Comparison of ENCODE assay signal across 1 cellular context in the genomic region with DNA sequence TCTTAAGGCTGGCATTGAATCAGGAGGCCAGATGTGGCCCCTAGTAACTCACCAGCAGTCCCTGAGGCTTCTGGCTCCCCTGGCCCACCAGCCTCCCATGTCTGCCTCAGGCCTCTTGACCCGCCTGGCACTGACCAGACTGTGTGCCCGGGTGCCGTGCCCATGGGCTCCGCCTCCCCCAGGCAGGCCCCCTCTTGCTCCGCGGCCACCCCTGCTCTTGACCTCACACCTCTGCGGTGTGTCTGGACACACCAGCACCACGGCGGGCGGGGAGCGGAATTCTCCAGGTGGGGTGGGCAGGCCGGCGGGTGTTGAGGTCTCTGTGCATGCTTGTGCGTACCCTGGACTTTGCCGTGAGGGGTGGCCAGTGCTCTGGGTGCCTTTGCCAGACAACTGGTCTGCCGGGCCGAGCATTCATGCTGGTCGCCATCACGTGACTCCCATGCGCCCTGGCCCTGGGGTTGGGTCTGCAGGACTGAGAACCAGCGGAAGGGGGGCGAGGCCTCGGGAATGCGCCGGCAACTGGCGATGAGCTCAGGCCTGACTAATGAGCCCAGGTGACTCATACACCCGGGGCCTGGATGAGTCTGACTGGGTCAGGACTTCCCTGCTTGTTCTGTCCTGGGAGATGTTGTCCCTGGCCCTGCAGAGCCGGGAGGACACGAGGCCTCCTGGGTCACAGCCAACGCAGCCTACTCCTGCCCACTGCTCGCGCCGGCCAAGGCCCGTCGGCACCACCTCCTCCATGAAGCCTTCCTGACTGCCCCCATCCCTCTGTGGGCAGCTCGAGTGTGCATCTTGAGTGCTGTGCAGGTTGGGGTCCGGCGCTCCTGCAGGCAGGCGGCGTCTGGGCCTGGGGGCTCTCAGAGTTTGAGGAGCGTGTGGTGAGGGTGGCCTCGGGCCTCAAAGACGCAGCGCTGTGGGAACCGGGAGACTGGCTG.
TF ChIP-seq lines count a peak whose summit lies in the region.

No MANE protein-coding gene starts in this region.

TF ChIP-seq in HepG2, 621 proteins besides CTCF, POLR2A, EP300 and RAD21 (continued from another document):
- TF ChIP-seq, protein P1, sequence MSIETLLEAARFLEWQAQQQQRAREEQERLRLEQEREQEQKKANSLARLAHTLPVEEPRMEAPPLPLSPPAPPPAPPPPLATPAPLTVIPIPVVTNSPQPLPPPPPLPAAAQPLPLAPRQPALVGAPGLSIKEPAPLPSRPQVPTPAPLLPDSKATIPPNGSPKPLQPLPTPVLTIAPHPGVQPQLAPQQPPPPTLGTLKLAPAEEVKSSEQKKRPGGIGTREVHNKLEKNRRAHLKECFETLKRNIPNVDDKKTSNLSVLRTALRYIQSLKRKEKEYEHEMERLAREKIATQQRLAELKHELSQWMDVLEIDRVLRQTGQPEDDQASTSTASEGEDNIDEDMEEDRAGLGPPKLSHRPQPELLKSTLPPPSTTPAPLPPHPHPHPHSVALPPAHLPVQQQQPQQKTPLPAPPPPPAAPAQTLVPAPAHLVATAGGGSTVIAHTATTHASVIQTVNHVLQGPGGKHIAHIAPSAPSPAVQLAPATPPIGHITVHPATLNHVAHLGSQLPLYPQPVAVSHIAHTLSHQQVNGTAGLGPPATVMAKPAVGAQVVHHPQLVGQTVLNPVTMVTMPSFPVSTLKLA (IDR thresholded peaks at IDR 0.05), result peak; percentile 78
- peak; percentile 71; the same call in 1 of the 2 replicates for TF ChIP-seq ZNF296 (CRISPR knock-in tag; conservative IDR thresholded peaks at IDR 0.05)
- TF ChIP-seq IRF2 (CRISPR knock-in tag; IDR thresholded peaks at IDR 0.05), result peak; percentile 89
- peak; percentile 64; the same call in 1 of the 2 replicates for TF ChIP-seq ZNF614 (CRISPR knock-in tag; IDR thresholded peaks at IDR 0.05; ENCODE audit: borderline replicate concordance)
- no peak; the same call in 1 of the 2 replicates for TF ChIP-seq ZNF235 (CRISPR knock-in tag; IDR thresholded peaks at IDR 0.05; ENCODE audit: borderline replicate concordance)
- peak; percentile 81 for TF ChIP-seq KDM1A (CRISPR knock-in tag; IDR thresholded peaks at IDR 0.05)
- TF ChIP-seq, protein P2, sequence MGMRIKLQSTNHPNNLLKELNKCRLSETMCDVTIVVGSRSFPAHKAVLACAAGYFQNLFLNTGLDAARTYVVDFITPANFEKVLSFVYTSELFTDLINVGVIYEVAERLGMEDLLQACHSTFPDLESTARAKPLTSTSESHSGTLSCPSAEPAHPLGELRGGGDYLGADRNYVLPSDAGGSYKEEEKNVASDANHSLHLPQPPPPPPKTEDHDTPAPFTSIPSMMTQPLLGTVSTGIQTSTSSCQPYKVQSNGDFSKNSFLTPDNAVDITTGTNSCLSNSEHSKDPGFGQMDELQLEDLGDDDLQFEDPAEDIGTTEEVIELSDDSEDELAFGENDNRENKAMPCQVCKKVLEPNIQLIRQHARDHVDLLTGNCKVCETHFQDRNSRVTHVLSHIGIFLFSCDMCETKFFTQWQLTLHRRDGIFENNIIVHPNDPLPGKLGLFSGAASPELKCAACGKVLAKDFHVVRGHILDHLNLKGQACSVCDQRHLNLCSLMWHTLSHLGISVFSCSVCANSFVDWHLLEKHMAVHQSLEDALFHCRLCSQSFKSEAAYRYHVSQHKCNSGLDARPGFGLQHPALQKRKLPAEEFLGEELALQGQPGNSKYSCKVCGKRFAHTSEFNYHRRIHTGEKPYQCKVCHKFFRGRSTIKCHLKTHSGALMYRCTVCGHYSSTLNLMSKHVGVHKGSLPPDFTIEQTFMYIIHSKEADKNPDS (CRISPR knock-in tag; IDR thresholded peaks at IDR 0.05), result no peak
- peak; percentile 70 for TF ChIP-seq MIER2 (CRISPR knock-in tag; IDR thresholded peaks at IDR 0.05)
- no peak for TF ChIP-seq NFRKB (IDR thresholded peaks at IDR 0.05)
- peak; percentile 66 for TF ChIP-seq DR1 (CRISPR knock-in tag; IDR thresholded peaks at IDR 0.05)
- TF ChIP-seq NR2F2 (IDR thresholded peaks at IDR 0.05; ENCODE audit: borderline replicate concordance, low read depth), result no peak
- no peak for TF ChIP-seq CAMTA2 (CRISPR knock-in tag; IDR thresholded peaks at IDR 0.05; ENCODE audit: borderline replicate concordance)
- no peak for TF ChIP-seq ZNF337 (CRISPR knock-in tag; IDR thresholded peaks at IDR 0.05; ENCODE audit: borderline replicate concordance, low read depth)
- peak; percentile 84 for TF ChIP-seq ZNF431 (CRISPR knock-in tag; IDR thresholded peaks at IDR 0.05; ENCODE audit: borderline replicate concordance, low read depth)
- TF ChIP-seq HNRNPK (IDR thresholded peaks at IDR 0.05; ENCODE audit: low read depth, low read length, poor library complexity, severe bottlenecking), result no peak
- peak; percentile 67 for TF ChIP-seq MED8 (CRISPR knock-in tag; IDR thresholded peaks at IDR 0.05; ENCODE audit: insufficient replicate concordance)
- TF ChIP-seq ZNF331 (CRISPR knock-in tag; IDR thresholded peaks at IDR 0.05), result peak; percentile 94
- TF ChIP-seq ARHGAP35 (CRISPR knock-in tag; IDR thresholded peaks at IDR 0.05; ENCODE audit: borderline replicate concordance), result peak; percentile 65; the same call in 1 of the 2 replicates
- TF ChIP-seq, protein P3, sequence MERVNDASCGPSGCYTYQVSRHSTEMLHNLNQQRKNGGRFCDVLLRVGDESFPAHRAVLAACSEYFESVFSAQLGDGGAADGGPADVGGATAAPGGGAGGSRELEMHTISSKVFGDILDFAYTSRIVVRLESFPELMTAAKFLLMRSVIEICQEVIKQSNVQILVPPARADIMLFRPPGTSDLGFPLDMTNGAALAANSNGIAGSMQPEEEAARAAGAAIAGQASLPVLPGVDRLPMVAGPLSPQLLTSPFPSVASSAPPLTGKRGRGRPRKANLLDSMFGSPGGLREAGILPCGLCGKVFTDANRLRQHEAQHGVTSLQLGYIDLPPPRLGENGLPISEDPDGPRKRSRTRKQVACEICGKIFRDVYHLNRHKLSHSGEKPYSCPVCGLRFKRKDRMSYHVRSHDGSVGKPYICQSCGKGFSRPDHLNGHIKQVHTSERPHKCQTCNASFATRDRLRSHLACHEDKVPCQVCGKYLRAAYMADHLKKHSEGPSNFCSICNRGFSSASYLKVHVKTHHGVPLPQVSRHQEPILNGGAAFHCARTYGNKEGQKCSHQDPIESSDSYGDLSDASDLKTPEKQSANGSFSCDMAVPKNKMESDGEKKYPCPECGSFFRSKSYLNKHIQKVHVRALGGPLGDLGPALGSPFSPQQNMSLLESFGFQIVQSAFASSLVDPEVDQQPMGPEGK (CRISPR knock-in tag; IDR thresholded peaks at IDR 0.05), result peak; percentile 91
- TF ChIP-seq POLR2AphosphoS5 (IDR thresholded peaks at IDR 0.05; ENCODE audit: low read depth, low read length), result no peak
- no peak for TF ChIP-seq SIX1 (CRISPR knock-in tag; IDR thresholded peaks at IDR 0.05; ENCODE audit: borderline replicate concordance)
- no peak for TF ChIP-seq ZFP36L2 (CRISPR knock-in tag; IDR thresholded peaks at IDR 0.05)
- TF ChIP-seq IKZF1 (IDR thresholded peaks at IDR 0.05), result no peak
- TF ChIP-seq, protein P4, sequence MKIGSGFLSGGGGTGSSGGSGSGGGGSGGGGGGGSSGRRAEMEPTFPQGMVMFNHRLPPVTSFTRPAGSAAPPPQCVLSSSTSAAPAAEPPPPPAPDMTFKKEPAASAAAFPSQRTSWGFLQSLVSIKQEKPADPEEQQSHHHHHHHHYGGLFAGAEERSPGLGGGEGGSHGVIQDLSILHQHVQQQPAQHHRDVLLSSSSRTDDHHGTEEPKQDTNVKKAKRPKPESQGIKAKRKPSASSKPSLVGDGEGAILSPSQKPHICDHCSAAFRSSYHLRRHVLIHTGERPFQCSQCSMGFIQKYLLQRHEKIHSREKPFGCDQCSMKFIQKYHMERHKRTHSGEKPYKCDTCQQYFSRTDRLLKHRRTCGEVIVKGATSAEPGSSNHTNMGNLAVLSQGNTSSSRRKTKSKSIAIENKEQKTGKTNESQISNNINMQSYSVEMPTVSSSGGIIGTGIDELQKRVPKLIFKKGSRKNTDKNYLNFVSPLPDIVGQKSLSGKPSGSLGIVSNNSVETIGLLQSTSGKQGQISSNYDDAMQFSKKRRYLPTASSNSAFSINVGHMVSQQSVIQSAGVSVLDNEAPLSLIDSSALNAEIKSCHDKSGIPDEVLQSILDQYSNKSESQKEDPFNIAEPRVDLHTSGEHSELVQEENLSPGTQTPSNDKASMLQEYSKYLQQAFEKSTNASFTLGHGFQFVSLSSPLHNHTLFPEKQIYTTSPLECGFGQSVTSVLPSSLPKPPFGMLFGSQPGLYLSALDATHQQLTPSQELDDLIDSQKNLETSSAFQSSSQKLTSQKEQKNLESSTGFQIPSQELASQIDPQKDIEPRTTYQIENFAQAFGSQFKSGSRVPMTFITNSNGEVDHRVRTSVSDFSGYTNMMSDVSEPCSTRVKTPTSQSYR (CRISPR knock-in tag; IDR thresholded peaks at IDR 0.05; ENCODE audit: borderline replicate concordance), result peak; percentile 48; the same call in 1 of the 2 replicates
- TF ChIP-seq ETV6 (CRISPR knock-in tag; conservative IDR thresholded peaks at IDR 0.05), result no peak
- no peak for TF ChIP-seq ZNF570 (CRISPR knock-in tag; IDR thresholded peaks at IDR 0.05; ENCODE audit: borderline replicate concordance)
- TF ChIP-seq SRY (CRISPR knock-in tag; IDR thresholded peaks at IDR 0.05), result peak; percentile 56
- TF ChIP-seq DMAP1 (CRISPR knock-in tag; IDR thresholded peaks at IDR 0.05), result peak; percentile 86
- TF ChIP-seq SP2 (CRISPR knock-in tag; IDR thresholded peaks at IDR 0.05), result no peak
- no peak for TF ChIP-seq ZBTB8A (CRISPR knock-in tag; IDR thresholded peaks at IDR 0.05; ENCODE audit: borderline replicate concordance, low read depth)
- no peak for TF ChIP-seq ZNF883 (CRISPR knock-in tag; IDR thresholded peaks at IDR 0.05; ENCODE audit: not compliant biosample characterization)
- peak; percentile 91; the same call in 1 of the 2 replicates for TF ChIP-seq ZNF878 (CRISPR knock-in tag; IDR thresholded peaks at IDR 0.05)
- TF ChIP-seq CEBPG (CRISPR knock-in tag; IDR thresholded peaks at IDR 0.05), result peak; percentile 25; the same call in 1 of the 2 replicates
- TF ChIP-seq ZNF354B (CRISPR knock-in tag; IDR thresholded peaks at IDR 0.05), result no peak
- no peak for TF ChIP-seq FIP1L1 (IDR thresholded peaks at IDR 0.05; ENCODE audit: borderline replicate concordance, insufficient read depth, low read depth, low read length)
- TF ChIP-seq PHF5A (CRISPR knock-in tag; IDR thresholded peaks at IDR 0.05; ENCODE audit: low read depth, unreplicated experiment), result no peak
- TF ChIP-seq, protein P5, sequence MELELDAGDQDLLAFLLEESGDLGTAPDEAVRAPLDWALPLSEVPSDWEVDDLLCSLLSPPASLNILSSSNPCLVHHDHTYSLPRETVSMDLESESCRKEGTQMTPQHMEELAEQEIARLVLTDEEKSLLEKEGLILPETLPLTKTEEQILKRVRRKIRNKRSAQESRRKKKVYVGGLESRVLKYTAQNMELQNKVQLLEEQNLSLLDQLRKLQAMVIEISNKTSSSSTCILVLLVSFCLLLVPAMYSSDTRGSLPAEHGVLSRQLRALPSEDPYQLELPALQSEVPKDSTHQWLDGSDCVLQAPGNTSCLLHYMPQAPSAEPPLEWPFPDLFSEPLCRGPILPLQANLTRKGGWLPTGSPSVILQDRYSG (CRISPR knock-in tag; IDR thresholded peaks at IDR 0.05), result peak; percentile 89; the same call in 1 of the 2 replicates
- no peak for TF ChIP-seq ZNF709 (CRISPR knock-in tag; IDR thresholded peaks at IDR 0.05)
- peak; percentile 98 for TF ChIP-seq TBX2 (CRISPR knock-in tag; IDR thresholded peaks at IDR 0.05; ENCODE audit: borderline replicate concordance)
- peak; percentile 87 for TF ChIP-seq TGIF2 (CRISPR knock-in tag; IDR thresholded peaks at IDR 0.05)
- TF ChIP-seq KMT2A (CRISPR knock-in tag; IDR thresholded peaks at IDR 0.05), result peak; percentile 87
- peak; percentile 97 for TF ChIP-seq RAD51 (IDR thresholded peaks at IDR 0.05; ENCODE audit: borderline replicate concordance)
TF ChIP-seq in HepG2: peak in this region for 340.
